8 cellular contexts compared by ENCODE assay signal in the genomic region with DNA sequence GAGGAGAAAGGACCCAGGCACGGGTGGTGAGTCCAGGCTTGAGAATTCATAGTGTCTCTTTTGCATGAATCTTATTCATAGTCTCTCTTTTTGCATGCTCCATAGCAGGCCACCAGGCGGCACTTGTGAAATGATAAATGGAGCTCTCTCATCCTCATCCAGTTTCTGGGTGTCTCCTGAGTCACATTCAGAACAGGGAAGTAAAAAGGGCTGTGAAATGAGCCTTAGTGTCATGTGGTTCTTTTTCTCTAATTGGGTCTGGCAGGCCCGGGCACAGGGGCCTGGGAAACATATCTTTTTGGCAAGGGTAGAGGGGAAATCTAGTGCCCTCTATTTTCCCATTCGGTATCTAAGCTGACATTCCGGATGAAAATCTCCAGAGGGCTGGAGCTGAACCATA. TPM values are rescaled to one million over a fixed set of nuclear protein-coding genes. Genes with fewer than 3 reads are reported as not detected.
DNase-seq lines count a peak whose midpoint lies in the region; ATAC-seq, FAIRE-seq and TF ChIP-seq lines count a peak whose summit lies in the region.

No MANE protein-coding gene starts in this region.

- H3K27ac ChIP-seq in esophagus muscularis mucosa (replicated peaks in 1 of 4) (peak overlapping the region; percentile 41 to 61 (median 58)), neutrophil (peak overlapping the region; percentile 98)

- peak overlapping the region in 1 of 2 donors; percentile 62 for H3K27ac Mint-ChIP-seq in activated naive CD4-positive, alpha-beta T cell treated with anti-CD3 and anti-CD28 coated beads, Interleukin-2, amount 50 U/mL, for 72 hours

- FAIRE-seq in RCC 7860 (lab: Jason Lieb, UNC), result no peak

- H3K36me3 Mint-ChIP-seq in activated naive CD4-positive, alpha-beta T cell treated with anti-CD3 and anti-CD28 coated beads, Interleukin-2, amount 50 U/mL, for 72 hours, result no peaks in the 10 kb centered on the region

- no peak for TF ChIP-seq POLR2A in esophagus muscularis mucosa (IDR thresholded peaks at IDR 0.05; ENCODE audit: low read depth)

- intact Hi-C loops in esophagus muscularis mucosa (cut with DNase I), result no loop called here

- no peaks in the 10 kb centered on the region for H3K27me3 ChIP-seq in esophagus muscularis mucosa
- no peaks in the 10 kb centered on the region for H3K27me3 ChIP-seq in neutrophil

- H3K4me3 ChIP-seq in esophagus muscularis mucosa (no peak overlapping the region), neutrophil (ENCODE audit: low read depth in 1 of 2, low read length in 1 of 2) (peak overlapping the region; percentile 50 to 64)

- no peaks in the 10 kb centered on the region for H3K9me3 ChIP-seq in esophagus muscularis mucosa
- no peaks in the 10 kb centered on the region for H3K9me3 ChIP-seq in neutrophil

- no peak for DNase-seq in activated naive CD4-positive, alpha-beta T cell treated with anti-CD3 and anti-CD28 coated beads, Interleukin-2, amount 50 U/mL, for 72 hours (ENCODE audit: low spot score in 2 of 2)
- no peak for DNase-seq in activated naive CD4-positive, alpha-beta T cell treated with anti-CD3 and anti-CD28 coated beads, Interleukin-2, amount 50 U/mL, for 16 hours
- DNase-seq in RCC 7860 (ENCODE audit: low spot score) (peak; percentile 34), esophagus muscularis mucosa (ENCODE audit: extremely low spot score) (no peak), cortex of kidney (lab: John Stamatoyannopoulos, UW) (no peak)

- H3K4me1 ChIP-seq in esophagus muscularis mucosa (peaks cover 22 to 32% (median 25%) of the 10 kb centered on the region in 4 donors), neutrophil (ENCODE audit: control insufficient read depth in 1 of 2, insufficient read depth in 1 of 2, low read depth in 1 of 2, low read length in 1 of 2) (peaks cover 62 to 81% of the 10 kb centered on the region in 2 experiments)

- no peak for TF ChIP-seq EP300 in esophagus muscularis mucosa (IDR thresholded peaks at IDR 0.05)

- H3K36me3 ChIP-seq in esophagus muscularis mucosa (no peaks in the 10 kb centered on the region), neutrophil (peaks cover 8% of the 10 kb centered on the region)

- TF ChIP-seq CTCF in esophagus muscularis mucosa (IDR thresholded peaks at IDR 0.05), result peak; percentile 48 to 61 (median 55)
- peak; percentile 89 for TF ChIP-seq CTCF in neutrophil (IDR thresholded peaks at IDR 0.05)

- peak; percentile 45 to 60 for ATAC-seq in activated naive CD4-positive, alpha-beta T cell treated with anti-CD3 and anti-CD28 coated beads, Interleukin-2, amount 50 U/mL, for 72 hours
- ATAC-seq in HG03108 (IDR thresholded peaks at IDR 0.05; ENCODE audit: unreplicated experiment), result peak; percentile 31
- no peak for ATAC-seq in GM19035 (IDR thresholded peaks at IDR 0.05; ENCODE audit: unreplicated experiment)

- no peaks in the 10 kb centered on the region for H3K9me3 Mint-ChIP-seq in activated naive CD4-positive, alpha-beta T cell treated with anti-CD3 and anti-CD28 coated beads, Interleukin-2, amount 50 U/mL, for 72 hours

- WGBS in esophagus muscularis mucosa, result 23% methylated on average over 5 of the region's 5 CpGs

RNA-seq across cellular contexts. Expression of a gene that starts 19.1 kb away (rescaled TPM):
- total RNA-seq in activated naive CD4-positive, alpha-beta T cell treated with anti-CD3 and anti-CD28 coated beads, Interleukin-2, amount 50 U/mL, for 72 hours, result 1 to 10 TPM; 4.3 to 9.1 TPM
- 10 to 100 TPM in 1 of 4 donors, 1 to 10 TPM in 3; 5.2 to 26.0 (median 9.5) TPM for total RNA-seq in esophagus muscularis mucosa

RNA-seq across cellular contexts. Expression of a gene that starts 26.3 kb away (rescaled TPM):
- 100 to 1,000 TPM; 183 to 213 TPM for total RNA-seq in activated naive CD4-positive, alpha-beta T cell treated with anti-CD3 and anti-CD28 coated beads, Interleukin-2, amount 50 U/mL, for 72 hours
- 100 to 1,000 TPM in 1 of 4 donors, 10 to 100 TPM in 3; 80.6 to 111 (median 91.1) TPM for total RNA-seq in esophagus muscularis mucosa

RNA-seq across cellular contexts. Expression of a gene that starts 43.8 kb away (rescaled TPM):
- not detected for total RNA-seq in activated naive CD4-positive, alpha-beta T cell treated with anti-CD3 and anti-CD28 coated beads, Interleukin-2, amount 50 U/mL, for 72 hours
- total RNA-seq in esophagus muscularis mucosa, result not detected

Comparison
In these comparisons a context has a peak if more than half of its experiments do, and no peak if none do; other contexts are left out.
1. H3K4me3 ChIP-seq: peak in neutrophil (2 of 2); none in esophagus muscularis mucosa (0 of 4).